Comparison of ENCODE assay signal across 11 cellular contexts in the genomic region with DNA sequence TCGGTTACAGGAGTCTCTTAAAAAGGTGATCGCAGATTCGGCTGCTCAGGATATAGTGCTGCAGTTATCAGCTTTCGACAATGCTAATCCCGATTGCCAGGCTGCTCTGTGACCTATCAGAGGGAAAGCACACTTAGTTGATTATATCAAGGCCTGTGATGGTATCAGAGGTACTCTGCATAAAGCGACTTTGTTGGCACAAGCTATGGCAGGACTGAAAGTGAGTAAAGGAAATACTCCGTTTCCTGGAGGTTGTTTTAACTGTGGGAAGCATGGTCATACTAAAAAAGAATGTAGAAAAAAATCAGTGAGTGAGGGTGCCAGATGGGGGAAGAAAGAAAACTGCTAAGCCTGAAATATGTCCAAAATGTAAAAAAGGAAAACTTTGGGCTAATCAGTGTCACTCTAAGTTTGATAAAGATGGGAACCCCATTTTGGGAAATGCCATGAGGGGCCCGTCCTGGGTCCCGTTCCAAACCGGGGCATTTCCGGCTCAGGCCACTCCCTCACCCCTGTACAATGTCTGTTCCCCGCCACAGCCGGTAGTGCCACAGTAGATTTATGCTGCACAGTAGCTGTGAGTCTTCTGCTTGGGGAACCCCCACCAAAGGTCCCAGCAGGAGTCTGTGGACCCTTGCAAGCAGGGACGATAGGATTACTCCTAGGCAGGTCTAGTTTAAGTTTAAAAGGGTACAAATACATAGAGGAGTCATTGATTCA. TPM values are rescaled to one million over a fixed set of nuclear protein-coding genes. Genes with fewer than 3 reads are reported as not detected.
DNase-seq lines count a peak whose midpoint lies in the region; ATAC-seq and TF ChIP-seq lines count a peak whose summit lies in the region.
"Not testable (repeated sequence)": the region's sequence is repeated elsewhere in the genome, so short reads cannot be mapped to it uniquely, and the experiment has no call there.
"Had no signal": no experiment of that assay in that cellular context is flagged by ENCODE, and none has a peak within 500 bp of the region (broad histone marks: within the 10 kb centered on the region; RNA-seq: fewer than 3 reads in every experiment).

No MANE protein-coding gene starts in this region.

- peaks cover 55 to 89% of the 10 kb centered on the region in 2 donors for H3K36me3 Mint-ChIP-seq in CD4-positive, alpha-beta memory T cell
- H3K36me3 Mint-ChIP-seq in activated CD4-positive, alpha-beta T cell treated with anti-CD3 and anti-CD28 coated beads for 36 hours (ENCODE audit: low read depth), result peaks cover 60% of the 10 kb centered on the region
- peaks cover 98% of the 10 kb centered on the region for H3K36me3 Mint-ChIP-seq in dendritic cell treated with granulocyte-macrophage colony-stimulating factor and Interleukin-4, amounts not matched to agents 40 ng/mL and 50 ng/mL, for 4 days (ENCODE audit: low read depth)

- not testable (repeated sequence) for H3K4me3 ChIP-seq in CD4-positive, alpha-beta memory T cell (ENCODE audit: low read length in 2 of 2); spleen

- not testable (repeated sequence) for H3K9me3 Mint-ChIP-seq in CD4-positive, alpha-beta memory T cell; activated CD4-positive, alpha-beta T cell treated with anti-CD3 and anti-CD28 coated beads for 36 hours (ENCODE audit: low read depth); dendritic cell treated with granulocyte-macrophage colony-stimulating factor and Interleukin-4, amounts not matched to agents 40 ng/mL and 50 ng/mL, for 4 days; stimulated activated naive CD8-positive, alpha-beta T cell treated with anti-CD3 and anti-CD28 coated beads, Interleukin-15, amount 100 ng/mL, for 72 hours

- peaks cover 38% of the 10 kb centered on the region for H3K36me3 ChIP-seq in CD4-positive, alpha-beta memory T cell (ENCODE audit: insufficient read depth, low read length)
- H3K36me3 ChIP-seq in spleen, result peaks cover 0 to 100% (median 69%) of the 10 kb centered on the region in 6 donors

- DNase-seq in CD4-positive, alpha-beta memory T cell, result peak in 1 of 5 donors; percentile 12
- DNase-seq in activated CD4-positive, alpha-beta T cell treated with anti-CD3 and anti-CD28 coated beads for 36 hours, result peak; percentile 51
- DNase-seq in activated CD8-positive, alpha-beta memory T cell treated with anti-CD3 and anti-CD28 coated beads, Interleukin-2, amount 50 U/mL, for 48 hours, result peak; percentile 59
- DNase-seq in activated effector memory CD4-positive, alpha-beta T cell treated with anti-CD3 and anti-CD28 coated beads, Interleukin-2, amount 50 U/mL, for 16 hours, result peak; percentile 69
- peak; percentile 50 to 80 for DNase-seq in lung microvascular endothelial cell (ENCODE audit: low read depth in 2 of 2)
- DNase-seq in spleen, result not testable (repeated sequence)
- peak; percentile 12 to 30 for DNase-seq in stimulated activated naive CD8-positive, alpha-beta T cell treated with anti-CD3 and anti-CD28 coated beads, Interleukin-15, amount 100 ng/mL, for 72 hours

- not testable (repeated sequence) for TF ChIP-seq POLR2A in spleen (IDR thresholded peaks at IDR 0.05)

- TF ChIP-seq CTCF in spleen (IDR thresholded peaks at IDR 0.05 in 8 of 11, conservative IDR thresholded peaks at IDR 0.05 in 3 of 11), result not testable (repeated sequence)

- not testable (repeated sequence) for H3K27ac ChIP-seq in CD4-positive, alpha-beta memory T cell (ENCODE audit: low read depth, low read length)
- peak overlapping the region in 5 of 8 donors; percentile 9 to 36 (median 34) for H3K27ac ChIP-seq in spleen

- H3K4me1 ChIP-seq in CD4-positive, alpha-beta memory T cell (ENCODE audit: insufficient read depth, low read length), result not testable (repeated sequence)
- H3K4me1 ChIP-seq in spleen, result peaks cover 0 to 14% (median 3%) of the 10 kb centered on the region in 6 donors

- ATAC-seq in activated CD4-positive, alpha-beta T cell treated with anti-CD3 and anti-CD28 coated beads for 36 hours; stimulated activated naive CD8-positive, alpha-beta T cell treated with anti-CD3 and anti-CD28 coated beads, Interleukin-15, amount 100 ng/mL, for 72 hours: not testable (repeated sequence)

- intact Hi-C loops in CD4-positive, alpha-beta memory T cell (cut with micrococcal nuclease); activated CD4-positive, alpha-beta T cell treated with anti-CD3 and anti-CD28 coated beads for 36 hours (cut with DNase I, micrococcal nuclease); dendritic cell treated with granulocyte-macrophage colony-stimulating factor and Interleukin-4, amounts not matched to agents 40 ng/mL and 50 ng/mL, for 4 days (cut with micrococcal nuclease); spleen (cut with DNase I; ENCODE audit: low total_unique reads): not testable (repeated sequence)

- CTCF ChIA-PET in CD4-positive, alpha-beta memory T cell (lab: Charles Lee; ENCODE audit: partially characterized antibody), result interaction anchor here (1.2 kb wide), 1 partner anchor 55 kb away, joined by 3 read pairs; no protein-coding TSS in a partner anchor
- CTCF ChIA-PET in activated CD4-positive, alpha-beta T cell treated with anti-CD3 and anti-CD28 coated beads for 36 hours (lab: Charles Lee), result not testable (repeated sequence)

- not testable (repeated sequence) for H3K27me3 Mint-ChIP-seq in CD4-positive, alpha-beta memory T cell; activated CD4-positive, alpha-beta T cell treated with anti-CD3 and anti-CD28 coated beads for 36 hours; dendritic cell treated with granulocyte-macrophage colony-stimulating factor and Interleukin-4, amounts not matched to agents 40 ng/mL and 50 ng/mL, for 4 days; stimulated activated naive CD8-positive, alpha-beta T cell treated with anti-CD3 and anti-CD28 coated beads, Interleukin-15, amount 100 ng/mL, for 72 hours

- not testable (repeated sequence) for H3K9me3 ChIP-seq in CD4-positive, alpha-beta memory T cell (ENCODE audit: control insufficient read depth in 1 of 2, low read length in 2 of 2); spleen

- POLR2A ChIA-PET in CD4-positive, alpha-beta memory T cell (lab: Charles Lee; ENCODE audit: partially characterized antibody); activated CD4-positive, alpha-beta T cell treated with anti-CD3 and anti-CD28 coated beads for 36 hours (lab: Charles Lee): not testable (repeated sequence)

- peak overlapping the region in 6 of 7 donors; percentile 60 to 92 (median 85) for H3K27ac Mint-ChIP-seq in CD4-positive, alpha-beta memory T cell
- H3K27ac Mint-ChIP-seq in activated CD4-positive, alpha-beta T cell treated with anti-CD3 and anti-CD28 coated beads for 36 hours, result peak overlapping the region; percentile 80
- H3K27ac Mint-ChIP-seq in dendritic cell treated with granulocyte-macrophage colony-stimulating factor and Interleukin-4, amounts not matched to agents 40 ng/mL and 50 ng/mL, for 4 days, result peak overlapping the region; percentile 30
- peak overlapping the region in 1 of 2 donors; percentile 84 for H3K27ac Mint-ChIP-seq in stimulated activated naive CD8-positive, alpha-beta T cell treated with anti-CD3 and anti-CD28 coated beads, Interleukin-15, amount 100 ng/mL, for 72 hours

- peak overlapping the region in 4 of 8 donors; percentile 30 to 65 (median 43) for H3K4me3 Mint-ChIP-seq in CD4-positive, alpha-beta memory T cell
- H3K4me3 Mint-ChIP-seq in activated CD4-positive, alpha-beta T cell treated with anti-CD3 and anti-CD28 coated beads for 36 hours; dendritic cell treated with granulocyte-macrophage colony-stimulating factor and Interleukin-4, amounts not matched to agents 40 ng/mL and 50 ng/mL, for 4 days: not testable (repeated sequence)
- H3K4me3 Mint-ChIP-seq in stimulated activated naive CD8-positive, alpha-beta T cell treated with anti-CD3 and anti-CD28 coated beads, Interleukin-15, amount 100 ng/mL, for 72 hours, result peak overlapping the region; percentile 55 to 68

- WGBS in spleen, 5 donors, result 24 to 48% (median 40%) methylated on average over 14 of the region's 14 CpGs

- H3K27me3 ChIP-seq in CD4-positive, alpha-beta memory T cell (ENCODE audit: insufficient read depth, low read length); spleen (replicated peaks in 1 of 7): not testable (repeated sequence)

- H3K4me1 Mint-ChIP-seq in CD4-positive, alpha-beta memory T cell, result peaks cover 6 to 23% (median 13%) of the 10 kb centered on the region in 4 donors
- H3K4me1 Mint-ChIP-seq in activated CD4-positive, alpha-beta T cell treated with anti-CD3 and anti-CD28 coated beads for 36 hours, result peaks cover 16% of the 10 kb centered on the region
- H3K4me1 Mint-ChIP-seq in dendritic cell treated with granulocyte-macrophage colony-stimulating factor and Interleukin-4, amounts not matched to agents 40 ng/mL and 50 ng/mL, for 4 days (ENCODE audit: low read depth), result not testable (repeated sequence)
- peaks cover 25% of the 10 kb centered on the region for H3K4me1 Mint-ChIP-seq in stimulated activated naive CD8-positive, alpha-beta T cell treated with anti-CD3 and anti-CD28 coated beads, Interleukin-15, amount 100 ng/mL, for 72 hours

RNA-seq across cellular contexts. Expression of a gene that starts 25.7 kb away (rescaled TPM):
- total RNA-seq in CD4-positive, alpha-beta memory T cell, result 100 to 1,000 TPM; 131 to 136 TPM
- 100 to 1,000 TPM; 214 to 240 TPM for polyA plus RNA-seq in CD4-positive, alpha-beta memory T cell
- total RNA-seq in activated CD4-positive, alpha-beta T cell treated with anti-CD3 and anti-CD28 coated beads for 36 hours, result 100 to 1,000 TPM; 104 to 121 TPM
- total RNA-seq in lung microvascular endothelial cell (95.0 and 95.9 TPM in 2 replicates), spleen (100 to 1,000 TPM in 6 of 7 donors, 10 to 100 TPM in 1; 91.9 to 135 (median 122) TPM)
- 10 to 100 TPM; 58.6 to 86.0 (median 62.3) TPM for polyA plus RNA-seq in spleen

RNA-seq across cellular contexts. Expression of a gene that starts 25.9 kb away (rescaled TPM):
- total RNA-seq in CD4-positive, alpha-beta memory T cell, result 1 to 10 TPM; 6.7 to 7.7 TPM
- 1 to 10 TPM; 2.9 to 5.1 TPM for polyA plus RNA-seq in CD4-positive, alpha-beta memory T cell
- 1 to 10 TPM; 6.0 to 7.0 TPM for total RNA-seq in activated CD4-positive, alpha-beta T cell treated with anti-CD3 and anti-CD28 coated beads for 36 hours
- total RNA-seq in lung microvascular endothelial cell (3.1 and 4.8 TPM in 2 replicates), spleen (1 to 10 TPM; 2.8 to 8.9 (median 5.7) TPM)
- 1 to 10 TPM; 1.2 to 2.6 (median 1.8) TPM for polyA plus RNA-seq in spleen

RNA-seq across cellular contexts. Expression of a gene that starts 27.6 kb away (rescaled TPM):
- 10 to 100 TPM; 86.5 to 95.8 TPM for total RNA-seq in CD4-positive, alpha-beta memory T cell
- 100 to 1,000 TPM; 204 to 227 TPM for polyA plus RNA-seq in CD4-positive, alpha-beta memory T cell
- total RNA-seq in activated CD4-positive, alpha-beta T cell treated with anti-CD3 and anti-CD28 coated beads for 36 hours, result 10 to 100 TPM; 69.5 to 91.6 TPM
- total RNA-seq in lung microvascular endothelial cell (101 and 140 TPM in 2 replicates), spleen (100 to 1,000 TPM in 3 of 7 donors, 10 to 100 TPM in 4; 74.1 to 106 (median 96.9) TPM)
- polyA plus RNA-seq in spleen, result 100 to 1,000 TPM; 102 to 158 (median 127) TPM

RNA-seq across cellular contexts. Expression of a gene that starts 52.5 kb away (rescaled TPM):
- not detected for total RNA-seq in CD4-positive, alpha-beta memory T cell
- polyA plus RNA-seq in CD4-positive, alpha-beta memory T cell, result under 1 TPM in 1 of 2 donors, not detected in 1; 0.15 TPM
- under 1 TPM in 1 of 2 experiments, not detected in 1; 0.11 TPM for total RNA-seq in activated CD4-positive, alpha-beta T cell treated with anti-CD3 and anti-CD28 coated beads for 36 hours
- not detected in 2 replicates for total RNA-seq in lung microvascular endothelial cell
- total RNA-seq in spleen, result not detected
- polyA plus RNA-seq in spleen, result under 1 TPM in 1 of 3 donors, not detected in 2; 0.10 TPM
- total RNA-seq: Caco-2, GM23248, NCI-H460 had no signal
- polyA plus RNA-seq: GM23248 had no signal
